Comparison of ENCODE assay signal across 10 cellular contexts in the genomic region with DNA sequence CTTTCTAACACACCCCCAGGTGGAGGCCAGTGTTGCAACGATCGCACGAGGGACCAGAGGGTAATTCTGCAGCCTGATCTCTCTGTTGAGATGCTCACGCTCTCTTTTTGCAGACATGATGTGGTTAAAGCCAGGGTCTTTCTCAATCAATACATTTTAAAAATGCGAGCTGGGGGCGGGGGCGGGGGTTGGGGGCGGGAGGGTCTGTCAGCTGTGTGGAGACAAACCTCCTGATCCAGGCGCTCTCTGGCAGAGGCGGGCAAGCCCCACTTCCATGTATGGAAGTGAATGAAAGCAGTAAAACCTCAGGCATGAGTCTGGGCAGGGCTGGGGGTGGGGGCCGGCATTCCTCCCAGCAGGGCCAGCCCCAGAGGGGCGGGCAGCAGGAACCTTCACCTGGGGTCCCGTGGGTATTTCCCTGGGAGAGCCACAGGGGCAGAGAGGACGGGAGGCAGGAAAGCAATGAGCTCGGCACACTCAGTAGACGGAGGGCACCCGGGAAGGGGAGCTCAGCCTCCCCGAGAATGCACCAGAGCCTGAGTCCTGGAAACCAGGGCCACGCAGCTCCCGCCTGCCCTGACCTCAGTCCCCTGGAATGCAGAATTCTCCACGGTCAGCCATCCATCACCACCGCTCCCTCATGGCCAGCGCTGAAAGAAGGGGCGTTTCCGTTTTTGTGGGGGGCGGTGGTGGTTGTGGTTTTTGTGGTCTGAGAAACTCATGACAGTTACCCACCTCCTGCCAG. TPM values are rescaled to one million over a fixed set of nuclear protein-coding genes. Genes with fewer than 3 reads are reported as not detected.
DNase-seq lines count a peak whose midpoint lies in the region; ATAC-seq, FAIRE-seq and TF ChIP-seq lines count a peak whose summit lies in the region.
"Had no signal": no experiment of that assay in that cellular context is flagged by ENCODE, and none has a peak within 500 bp of the region (broad histone marks: within the 10 kb centered on the region; RNA-seq: fewer than 3 reads in every experiment).

No MANE protein-coding gene starts in this region.

- CTCF ChIA-PET in K562 (lab: Yijun Ruan, JAX; ENCODE audit: low intra/inter-chr PET ratio): no interaction called here

- no peak for ATAC-seq in K562
- ATAC-seq: activated CD8-positive, alpha-beta T cell treated with anti-CD3 and anti-CD28 coated beads for 36 hours; naive thymus-derived CD8-positive, alpha-beta T cell had no signal

- no peaks in the 10 kb centered on the region for H3K9me1 ChIP-seq in K562 (ENCODE audit: control insufficient read depth, insufficient read depth, low read length)

- H3K79me2 ChIP-seq in K562 (ENCODE audit: control insufficient read depth, insufficient read depth, low read length): no peaks in the 10 kb centered on the region

- TF ChIP-seq EP300 in K562 (IDR thresholded peaks at IDR 0.05; ENCODE audit: low read length): no peak

- no peaks in the 10 kb centered on the region for H3K9me3 ChIP-seq in cardiac muscle cell (ENCODE audit: low read depth)
- no peaks in the 10 kb centered on the region for H3K9me3 ChIP-seq in right atrium auricular region
- H3K9me3 ChIP-seq in K562 (replicated peaks; ENCODE audit: control insufficient read depth, insufficient read depth, low read depth, low read length): no peaks in the 10 kb centered on the region
- H3K9me3 ChIP-seq in vagina: no peaks in the 10 kb centered on the region

- H3K36me3 ChIP-seq in cardiac muscle cell: no peaks in the 10 kb centered on the region
- H3K36me3 ChIP-seq in right atrium auricular region: no peaks in the 10 kb centered on the region
- H3K36me3 ChIP-seq in K562 (ENCODE audit: control insufficient read depth, insufficient read depth, low read length): no peaks in the 10 kb centered on the region
- no peaks in the 10 kb centered on the region for H3K36me3 ChIP-seq in vagina

- no TSS peak for BruUV-seq in K562 (replicated peaks; lab: Mats Ljungman, UMichigan)

- WGBS in K562 (ENCODE audit: insufficient coverage, low coverage, missing lambda C conversion rate): 2% methylated on average over 11 of the region's 26 CpGs

- FAIRE-seq in K562 (lab: Jason Lieb, UNC): no peak

- no peak overlapping the region for H3K4me2 ChIP-seq in K562 (ENCODE audit: insufficient read depth, low read length)

- in situ Hi-C loops in K562 (cut with MboI): no loop called here

- intact Hi-C loops in K562 (cut with micrococcal nuclease) (no loop called here), vagina (cut with DNase I) (no loop called here)

- no peak overlapping the region for H3K9ac ChIP-seq in K562 (ENCODE audit: insufficient read depth in 1 of 2, low read depth in 2 of 2, low read length in 2 of 2)

- peak; percentile 76 to 87 for DNase-seq in cardiac muscle cell (ENCODE audit: low read depth in 1 of 2, low spot score in 1 of 2)
- DNase-seq in right atrium auricular region (ENCODE audit: low spot score): no peak
- DNase-seq in K562 (ENCODE audit: extremely low read depth in 1 of 4, low spot score in 3 of 4): no peak
- peak; percentile 86 for DNase-seq in iris pigment epithelial cell (ENCODE audit: low read depth)
- no peak for DNase-seq in vagina (ENCODE audit: extremely low spot score in 2 of 2)
- DNase-seq in COLO829 (ENCODE audit: low spot score): no peak
- DNase-seq in cerebellar nuclear complex (lab: John Stamatoyannopoulos, UW): no peak
- DNase-seq in activated CD4-positive, alpha-beta T cell treated with anti-CD3 and anti-CD28 coated beads, Interleukin-2, amount 50 U/mL, for 4 hours: no peak
- DNase-seq: activated CD8-positive, alpha-beta T cell treated with anti-CD3 and anti-CD28 coated beads for 36 hours; naive thymus-derived CD8-positive, alpha-beta T cell had no signal

- H3K4me1 ChIP-seq in cardiac muscle cell (ENCODE audit: low read depth): peaks cover 24% of the 10 kb centered on the region
- H3K4me1 ChIP-seq in right atrium auricular region: peaks cover 0 to 17% of the 10 kb centered on the region in 2 donors
- peaks cover 0 to 4% of the 10 kb centered on the region in 2 experiments; a peak in 1 of 5 replicates for H3K4me1 ChIP-seq in K562 (replicated peaks in 1 of 2; ENCODE audit: control insufficient read depth in 2 of 2, insufficient read depth in 2 of 2, low read length in 2 of 2)
- H3K4me1 ChIP-seq in vagina: peaks cover 31% of the 10 kb centered on the region

- POLR2A ChIA-PET in K562 (lab: Yijun Ruan, JAX): no interaction called here

- TF ChIP-seq POLR2A in K562 (conservative IDR thresholded peaks at IDR 0.05) (no peak), vagina (IDR thresholded peaks at IDR 0.05) (no peak)

- no peak overlapping the region for H3K4me3 ChIP-seq in cardiac muscle cell
- H3K4me3 ChIP-seq in right atrium auricular region: peak overlapping the region in 1 of 2 donors; percentile 23
- H3K4me3 ChIP-seq in K562: no peak overlapping the region
- peak overlapping the region in 1 of 2 donors; percentile 29 for H3K4me3 ChIP-seq in vagina

- no peaks in the 10 kb centered on the region for H4K20me1 ChIP-seq in K562 (replicated peaks; ENCODE audit: control insufficient read depth, insufficient read depth, low read length)

- TF ChIP-seq CTCF in cardiac muscle cell (IDR thresholded peaks at IDR 0.05; ENCODE audit: low read depth, low read length) (no peak), right atrium auricular region (IDR thresholded peaks at IDR 0.05) (no peak), K562 (IDR thresholded peaks at IDR 0.05 in 2 of 3, conservative IDR thresholded peaks at IDR 0.05 in 1 of 3; ENCODE audit: insufficient read depth in 2 of 3, low read depth in 1 of 3, low read length in 3 of 3) (no peak), vagina (IDR thresholded peaks at IDR 0.05) (no peak)

- H3K27me3 ChIP-seq in cardiac muscle cell: no peaks in the 10 kb centered on the region
- no peaks in the 10 kb centered on the region for H3K27me3 ChIP-seq in right atrium auricular region
- peaks cover 3 to 29% of the 10 kb centered on the region in 2 experiments; a peak in 3 of 5 replicates for H3K27me3 ChIP-seq in K562 (ENCODE audit: control insufficient read depth in 2 of 2, insufficient read depth in 2 of 2, low read length in 2 of 2)
- H3K27me3 ChIP-seq in vagina: no peaks in the 10 kb centered on the region

- TF ChIP-seq RAD21 in K562 (CRISPR knock-in tag; conservative IDR thresholded peaks at IDR 0.05 in 1 of 2, IDR thresholded peaks at IDR 0.05 in 1 of 2): no peak

- no peak overlapping the region for H2AFZ ChIP-seq in K562 (ENCODE audit: low read depth, low read length)

- H3K27ac ChIP-seq in cardiac muscle cell (peak overlapping the region; percentile 99), right atrium auricular region (no peak overlapping the region), K562 (ENCODE audit: extremely low read depth, low read depth, low read length) (no peak overlapping the region), vagina (peak overlapping the region; percentile 81)

TF ChIP-seq in K562, 482 proteins besides CTCF, POLR2A, EP300 and RAD21:
- TF ChIP-seq ZBTB1 (CRISPR knock-in tag; IDR thresholded peaks at IDR 0.05; ENCODE audit: borderline replicate concordance, low read depth) (peak; percentile 84), MEIS2 (IDR thresholded peaks at IDR 0.05; ENCODE audit: partially characterized antibody) (peak; percentile 25), DIDO1 (tag; IDR thresholded peaks at IDR 0.05; ENCODE audit: low read depth) (no peak)

RNA-seq across cellular contexts. Expression of a gene that starts 28.0 kb away (rescaled TPM):
- 107 and 122 TPM in 2 replicates for total RNA-seq in cardiac muscle cell
- 120 and 128 TPM in 2 replicates for polyA plus RNA-seq in cardiac muscle cell
- 10 to 100 TPM; 15.6 to 17.5 TPM for total RNA-seq in right atrium auricular region
- 1.4 and 2.2 TPM in 2 replicates for total RNA-seq in K562 (2011; cell fraction: chromatin; rRNA removed; ENCODE audit: low replicate concordance)
- 0.92 and 2.7 TPM in 2 replicates for total RNA-seq in K562 (2011; cell fraction: nucleolus; rRNA removed)
- total RNA-seq in K562 (2011; cell fraction: nucleoplasm; rRNA removed): 0.51 and 1.5 TPM in 2 replicates
- total RNA-seq in K562 (2014; rRNA removed): 0.04 TPM in 1 of 2 replicates, not detected in the other
- total RNA-seq in K562 (2014; rRNA removed; fragmentation: Illumina TruSeq; extraction: Trizol): 0.06 TPM in 1 of 2 replicates, not detected in the other
- not detected in 2 replicates for total RNA-seq in K562 (2015; rRNA removed; fragmentation: Illumina TruSeq; extraction: Trizol)
- 0.27 and 0.34 TPM in 2 replicates for total RNA-seq in K562 (2021)
- 0.31 and 0.35 TPM in 2 replicates for polyA plus RNA-seq in K562 (2011; rRNA removed)
- 0.44 and 0.51 TPM in 2 replicates for polyA plus RNA-seq in K562 (2011; cell fraction: cytosol; rRNA removed)
- 0.20 and 0.70 TPM in 2 replicates for polyA plus RNA-seq in K562 (2011; cell fraction: nucleus; rRNA removed)
- 0.25 and 0.60 TPM in 2 replicates for polyA plus RNA-seq in K562 (2012)
- 0.11 and 0.39 TPM in 2 replicates for polyA plus RNA-seq in K562 (2014; fragmentation: Illumina TruSeq; extraction: Trizol)
- polyA plus RNA-seq in K562 (2014; fragmentation: Nextera tagmentation; extraction: Ambion mirVana): not detected
- 0.08 TPM in 1 of 2 replicates, not detected in the other for polyA plus RNA-seq in K562 (2014; rRNA removed)
- 0.63 and 0.66 TPM in 2 replicates for polyA minus RNA-seq in K562 (2011; rRNA and poly(A)+ RNA removed)
- polyA minus RNA-seq in K562 (2011; cell fraction: cytosol; rRNA and poly(A)+ RNA removed): 3.7 TPM in 1 of 2 replicates, not detected in the other
- polyA minus RNA-seq in K562 (2011; cell fraction: nucleus; rRNA and poly(A)+ RNA removed): not detected in 2 replicates
- 51.6 TPM for total RNA-seq in vagina

RNA-seq across cellular contexts. Expression of a gene that starts 45.4 kb away (rescaled TPM):
- total RNA-seq in cardiac muscle cell (26.8 and 28.4 TPM in 2 replicates), right atrium auricular region (10 to 100 TPM; 14.8 to 15.4 TPM), K562 (2014; rRNA removed) (12.3 and 13.9 TPM in 2 replicates), K562 (2014; rRNA removed; fragmentation: Illumina TruSeq; extraction: Trizol) (9.2 and 10.3 TPM in 2 replicates), K562 (2015; rRNA removed; fragmentation: Illumina TruSeq; extraction: Trizol) (11.8 and 12.2 TPM in 2 replicates), K562 (2021) (12.8 and 14.1 TPM in 2 replicates), vagina (8.8 TPM)
- polyA plus RNA-seq in cardiac muscle cell (33.1 and 34.7 TPM in 2 replicates), K562 (2011; rRNA removed) (6.2 and 7.2 TPM in 2 replicates), K562 (2014; fragmentation: Illumina TruSeq; extraction: Trizol) (13.1 and 13.4 TPM in 2 replicates), K562 (2014; fragmentation: Nextera tagmentation; extraction: Ambion mirVana) (1 to 10 TPM; 5.9 to 6.1 TPM), K562 (2014; rRNA removed) (10.1 and 12.5 TPM in 2 replicates)
- 12.8 and 27.3 TPM in 2 replicates for total RNA-seq in K562 (2011; cell fraction: chromatin; rRNA removed; ENCODE audit: low replicate concordance)
- 18.2 and 22.8 TPM in 2 replicates for total RNA-seq in K562 (2011; cell fraction: nucleolus; rRNA removed)
- 14.2 and 16.1 TPM in 2 replicates for total RNA-seq in K562 (2011; cell fraction: nucleoplasm; rRNA removed)
- polyA plus RNA-seq in K562 (2011; cell fraction: cytosol; rRNA removed): 8.5 and 8.8 TPM in 2 replicates
- 5.2 and 5.3 TPM in 2 replicates for polyA plus RNA-seq in K562 (2011; cell fraction: nucleus; rRNA removed)
- polyA plus RNA-seq in K562 (2012): 6.9 and 11.7 TPM in 2 replicates
- 10.1 and 14.2 TPM in 2 replicates for polyA minus RNA-seq in K562 (2011; rRNA and poly(A)+ RNA removed)
- polyA minus RNA-seq in K562 (2011; cell fraction: cytosol; rRNA and poly(A)+ RNA removed): 3.6 and 6.3 TPM in 2 replicates
- polyA minus RNA-seq in K562 (2011; cell fraction: nucleus; rRNA and poly(A)+ RNA removed): 10.9 and 14.9 TPM in 2 replicates

Comparison
In these comparisons a context has a peak if more than half of its experiments do, and no peak if none do; other contexts are left out.
1. DNase-seq: peak in cardiac muscle cell (2 of 2) and iris pigment epithelial cell (single experiment); none in right atrium auricular region (single experiment), K562 (0 of 4), vagina (0 of 2), COLO829 (single experiment), cerebellar nuclear complex (0 of 2) and activated CD4-positive, alpha-beta T cell treated with anti-CD3 and anti-CD28 coated beads, Interleukin-2, amount 50 U/mL, for 4 hours (0 of 2).
2. H3K27ac ChIP-seq: peak in cardiac muscle cell (single experiment) and vagina (single experiment); none in right atrium auricular region (0 of 2) and K562 (single experiment).
3. RNA of a gene that starts 28.0 kb away (total RNA-seq): 107 to 122 TPM in cardiac muscle cell, 51.6 TPM in vagina (single experiment) and 15.6 to 17.5 TPM in right atrium auricular region; 0.04 to 2.7 TPM in K562; every median in the first group is over 4 times any median in the second.